Comparison of ENCODE assay signal across 1 cellular context in genomic region chr12:123069436-123070266, GRCh38.
TF ChIP-seq lines count a peak whose summit lies in the region.

No MANE protein-coding gene starts in this region.

TF ChIP-seq in IMR-90, 13 proteins besides CTCF, POLR2A, EP300 and RAD21:
- TF ChIP-seq RFX5 (IDR thresholded peaks at IDR 0.05; ENCODE audit: low read depth, low read length) (no peak), CHD1 (IDR thresholded peaks at IDR 0.05; ENCODE audit: low read depth, low read length) (no peak), MAFK (IDR thresholded peaks at IDR 0.05; ENCODE audit: low read depth, low read length) (no peak), SMC3 (IDR thresholded peaks at IDR 0.05; ENCODE audit: low read depth, low read length) (no peak), BHLHE40 (IDR thresholded peaks at IDR 0.05; ENCODE audit: low read depth, low read length) (no peak), MXI1 (IDR thresholded peaks at IDR 0.05; ENCODE audit: borderline replicate concordance, low read depth, low read length) (no peak), CEBPB (IDR thresholded peaks at IDR 0.05; ENCODE audit: low read depth, low read length) (no peak), MAZ (IDR thresholded peaks at IDR 0.05; ENCODE audit: borderline replicate concordance, low read depth, low read length) (no peak), ELK1 (IDR thresholded peaks at IDR 0.05; ENCODE audit: borderline replicate concordance, low read depth, low read length) (no peak), RCOR1 (IDR thresholded peaks at IDR 0.05; ENCODE audit: insufficient replicate concordance, low read length) (no peak), FOS (IDR thresholded peaks at IDR 0.05; ENCODE audit: low read depth, low read length) (no peak), USF2 (IDR thresholded peaks at IDR 0.05; ENCODE audit: low read depth, low read length) (no peak), NFE2L2 (IDR thresholded peaks at IDR 0.05; ENCODE audit: low read depth, low read length) (no peak)
TF ChIP-seq in IMR-90: peak in this region for 0.
